ENCODE assay signal across 1 cellular context in the genomic region with DNA sequence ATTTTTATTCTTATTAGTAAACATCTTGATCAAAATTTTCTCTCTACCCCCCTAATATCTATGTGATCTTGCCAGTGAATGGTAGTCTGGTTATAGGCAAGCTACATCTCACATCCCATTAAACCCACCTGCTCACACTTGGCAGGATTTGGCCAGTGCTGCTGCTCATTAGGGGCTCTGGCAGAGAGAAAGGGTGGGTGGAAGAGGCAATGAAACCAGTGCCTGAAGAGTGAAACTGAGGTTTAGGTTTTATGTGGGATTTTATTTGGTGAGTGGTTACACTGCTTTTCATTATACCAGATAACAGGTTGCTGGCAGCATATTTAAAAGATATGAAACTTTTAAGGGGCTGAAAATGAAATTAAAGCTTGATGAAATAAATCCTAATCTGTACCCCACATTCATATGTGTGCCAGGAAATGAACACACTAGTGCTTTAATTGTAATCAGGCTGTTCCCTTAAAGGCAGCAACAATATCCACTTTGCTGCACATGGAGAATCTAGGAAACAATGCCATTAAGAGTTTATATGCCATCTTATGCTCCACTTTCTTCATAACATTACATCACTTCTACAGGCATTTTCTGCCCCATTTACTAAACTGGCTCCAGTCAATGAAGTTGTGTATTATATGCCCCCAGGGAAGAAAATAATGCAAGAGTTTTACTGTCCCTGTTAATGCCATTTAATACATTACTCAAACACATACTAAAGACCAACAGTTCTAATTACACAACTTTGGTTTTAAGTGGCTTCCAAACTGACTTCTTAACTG.
A peak's percentile ranks its signal among the peaks of the same experiment; 100 is the strongest.
TF ChIP-seq lines count a peak whose summit lies in the region.

No MANE protein-coding gene starts in this region.

TF ChIP-seq in HEK293, 187 proteins besides CTCF, POLR2A, EP300 and RAD21 (continued from another document):
- TF ChIP-seq, protein P1, sequence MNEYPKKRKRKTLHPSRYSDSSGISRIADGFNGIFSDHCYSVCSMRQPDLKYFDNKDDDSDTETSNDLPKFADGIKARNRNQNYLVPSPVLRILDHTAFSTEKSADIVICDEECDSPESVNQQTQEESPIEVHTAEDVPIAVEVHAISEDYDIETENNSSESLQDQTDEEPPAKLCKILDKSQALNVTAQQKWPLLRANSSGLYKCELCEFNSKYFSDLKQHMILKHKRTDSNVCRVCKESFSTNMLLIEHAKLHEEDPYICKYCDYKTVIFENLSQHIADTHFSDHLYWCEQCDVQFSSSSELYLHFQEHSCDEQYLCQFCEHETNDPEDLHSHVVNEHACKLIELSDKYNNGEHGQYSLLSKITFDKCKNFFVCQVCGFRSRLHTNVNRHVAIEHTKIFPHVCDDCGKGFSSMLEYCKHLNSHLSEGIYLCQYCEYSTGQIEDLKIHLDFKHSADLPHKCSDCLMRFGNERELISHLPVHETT (tag by site-specific recombination; IDR thresholded peaks at IDR 0.05), result peak; percentile 91
- TF ChIP-seq ZEB2 (tag by site-specific recombination; IDR thresholded peaks at IDR 0.05) (peak; percentile 98), ZNF558 (tag by site-specific recombination; IDR thresholded peaks at IDR 0.05) (peak; percentile 78; the same call in 1 of the 2 replicates), ZNF132 (tag by site-specific recombination; IDR thresholded peaks at IDR 0.05; ENCODE audit: borderline replicate concordance) (no peak), ZFP41 (tag by site-specific recombination; IDR thresholded peaks at IDR 0.05; ENCODE audit: borderline replicate concordance) (no peak), ZNF658 (tag by site-specific recombination; IDR thresholded peaks at IDR 0.05) (no peak), YY1 (tag by site-specific recombination; IDR thresholded peaks at IDR 0.05) (no peak), EGR2 (tag by site-specific recombination; IDR thresholded peaks at IDR 0.05; ENCODE audit: low read depth) (peak; percentile 72), ZNF664 (tag by site-specific recombination; IDR thresholded peaks at IDR 0.05) (peak; percentile 64; the same call in 1 of the 2 replicates), ZSCAN16 (tag by site-specific recombination; IDR thresholded peaks at IDR 0.05) (no peak), KLF8 (tag by site-specific recombination; IDR thresholded peaks at IDR 0.05) (peak; percentile 84), ZNF391 (tag by site-specific recombination; IDR thresholded peaks at IDR 0.05; ENCODE audit: borderline replicate concordance, low read depth) (peak; percentile 72; the same call in 1 of the 2 replicates), ZNF121 (tag by site-specific recombination; IDR thresholded peaks at IDR 0.05) (no peak; the same call in 1 of the 2 replicates), ZBTB8A (tag by site-specific recombination; IDR thresholded peaks at IDR 0.05) (peak; percentile 66; the same call in 1 of the 2 replicates), ZNF302 (tag by site-specific recombination; IDR thresholded peaks at IDR 0.05; ENCODE audit: low read depth) (no peak), GLI4 (tag by site-specific recombination; IDR thresholded peaks at IDR 0.05) (0 out of 2 replicates have a peak, but pooled peaks have one; percentile 29), MZF1 (tag by site-specific recombination; IDR thresholded peaks at IDR 0.05; ENCODE audit: borderline replicate concordance) (0 out of 2 replicates have a peak, but pooled peaks have one; percentile 38), ZNF521 (tag by site-specific recombination; IDR thresholded peaks at IDR 0.05) (no peak), ZNF830 (tag by site-specific recombination; IDR thresholded peaks at IDR 0.05; ENCODE audit: low read depth) (no peak), KLF10 (tag by site-specific recombination; IDR thresholded peaks at IDR 0.05) (peak; percentile 79), ZNF623 (tag by site-specific recombination; IDR thresholded peaks at IDR 0.05) (no peak), BCL11A (tag by site-specific recombination; IDR thresholded peaks at IDR 0.05; ENCODE audit: low read depth) (peak; percentile 97), ZNF624 (tag by site-specific recombination; IDR thresholded peaks at IDR 0.05) (no peak), WT1 (tag by site-specific recombination; IDR thresholded peaks at IDR 0.05) (peak; percentile 79), ZBTB48 (tag by site-specific recombination; IDR thresholded peaks at IDR 0.05) (no peak), ZNF585B (tag by site-specific recombination; IDR thresholded peaks at IDR 0.05) (no peak), ZNF24 (tag by site-specific recombination; IDR thresholded peaks at IDR 0.05) (peak; percentile 80), ZNF670 (tag by site-specific recombination; IDR thresholded peaks at IDR 0.05; ENCODE audit: low read depth) (no peak), ZBTB21 (tag by site-specific recombination; IDR thresholded peaks at IDR 0.05) (no peak), ZNF311 (tag by site-specific recombination; IDR thresholded peaks at IDR 0.05; ENCODE audit: borderline replicate concordance) (no peak), SP7 (tag by site-specific recombination; IDR thresholded peaks at IDR 0.05) (peak; percentile 81), ZNF211 (tag by site-specific recombination; IDR thresholded peaks at IDR 0.05; ENCODE audit: low read depth) (no peak), ZNF791 (tag by site-specific recombination; IDR thresholded peaks at IDR 0.05) (no peak), ZFHX2 (tag by site-specific recombination; conservative IDR thresholded peaks at IDR 0.05) (peak; percentile 82)
- TF ChIP-seq, protein P2, sequence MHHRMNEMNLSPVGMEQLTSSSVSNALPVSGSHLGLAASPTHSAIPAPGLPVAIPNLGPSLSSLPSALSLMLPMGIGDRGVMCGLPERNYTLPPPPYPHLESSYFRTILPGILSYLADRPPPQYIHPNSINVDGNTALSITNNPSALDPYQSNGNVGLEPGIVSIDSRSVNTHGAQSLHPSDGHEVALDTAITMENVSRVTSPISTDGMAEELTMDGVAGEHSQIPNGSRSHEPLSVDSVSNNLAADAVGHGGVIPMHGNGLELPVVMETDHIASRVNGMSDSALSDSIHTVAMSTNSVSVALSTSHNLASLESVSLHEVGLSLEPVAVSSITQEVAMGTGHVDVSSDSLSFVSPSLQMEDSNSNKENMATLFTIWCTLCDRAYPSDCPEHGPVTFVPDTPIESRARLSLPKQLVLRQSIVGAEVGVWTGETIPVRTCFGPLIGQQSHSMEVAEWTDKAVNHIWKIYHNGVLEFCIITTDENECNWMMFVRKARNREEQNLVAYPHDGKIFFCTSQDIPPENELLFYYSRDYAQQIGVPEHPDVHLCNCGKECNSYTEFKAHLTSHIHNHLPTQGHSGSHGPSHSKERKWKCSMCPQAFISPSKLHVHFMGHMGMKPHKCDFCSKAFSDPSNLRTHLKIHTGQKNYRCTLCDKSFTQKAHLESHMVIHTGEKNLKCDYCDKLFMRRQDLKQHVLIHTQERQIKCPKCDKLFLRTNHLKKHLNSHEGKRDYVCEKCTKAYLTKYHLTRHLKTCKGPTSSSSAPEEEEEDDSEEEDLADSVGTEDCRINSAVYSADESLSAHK (tag by site-specific recombination; IDR thresholded peaks at IDR 0.05), result peak; percentile 88
- TF ChIP-seq, protein P3, sequence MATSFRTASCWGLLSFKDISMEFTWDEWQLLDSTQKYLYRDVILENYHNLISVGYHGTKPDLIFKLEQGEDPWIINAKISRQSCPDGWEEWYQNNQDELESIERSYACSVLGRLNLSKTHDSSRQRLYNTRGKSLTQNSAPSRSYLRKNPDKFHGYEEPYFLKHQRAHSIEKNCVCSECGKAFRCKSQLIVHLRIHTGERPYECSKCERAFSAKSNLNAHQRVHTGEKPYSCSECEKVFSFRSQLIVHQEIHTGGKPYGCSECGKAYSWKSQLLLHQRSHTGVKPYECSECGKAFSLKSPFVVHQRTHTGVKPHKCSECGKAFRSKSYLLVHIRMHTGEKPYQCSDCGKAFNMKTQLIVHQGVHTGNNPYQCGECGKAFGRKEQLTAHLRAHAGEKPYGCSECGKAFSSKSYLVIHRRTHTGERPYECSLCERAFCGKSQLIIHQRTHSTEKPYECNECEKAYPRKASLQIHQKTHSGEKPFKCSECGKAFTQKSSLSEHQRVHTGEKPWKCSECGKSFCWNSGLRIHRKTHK (tag by site-specific recombination; IDR thresholded peaks at IDR 0.05), result no peak
- TF ChIP-seq, protein P4, sequence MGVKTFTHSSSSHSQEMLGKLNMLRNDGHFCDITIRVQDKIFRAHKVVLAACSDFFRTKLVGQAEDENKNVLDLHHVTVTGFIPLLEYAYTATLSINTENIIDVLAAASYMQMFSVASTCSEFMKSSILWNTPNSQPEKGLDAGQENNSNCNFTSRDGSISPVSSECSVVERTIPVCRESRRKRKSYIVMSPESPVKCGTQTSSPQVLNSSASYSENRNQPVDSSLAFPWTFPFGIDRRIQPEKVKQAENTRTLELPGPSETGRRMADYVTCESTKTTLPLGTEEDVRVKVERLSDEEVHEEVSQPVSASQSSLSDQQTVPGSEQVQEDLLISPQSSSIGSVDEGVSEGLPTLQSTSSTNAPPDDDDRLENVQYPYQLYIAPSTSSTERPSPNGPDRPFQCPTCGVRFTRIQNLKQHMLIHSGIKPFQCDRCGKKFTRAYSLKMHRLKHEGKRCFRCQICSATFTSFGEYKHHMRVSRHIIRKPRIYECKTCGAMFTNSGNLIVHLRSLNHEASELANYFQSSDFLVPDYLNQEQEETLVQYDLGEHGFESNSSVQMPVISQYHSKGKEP (tag by site-specific recombination; IDR thresholded peaks at IDR 0.05), result peak; percentile 99
- TF ChIP-seq, protein P5, sequence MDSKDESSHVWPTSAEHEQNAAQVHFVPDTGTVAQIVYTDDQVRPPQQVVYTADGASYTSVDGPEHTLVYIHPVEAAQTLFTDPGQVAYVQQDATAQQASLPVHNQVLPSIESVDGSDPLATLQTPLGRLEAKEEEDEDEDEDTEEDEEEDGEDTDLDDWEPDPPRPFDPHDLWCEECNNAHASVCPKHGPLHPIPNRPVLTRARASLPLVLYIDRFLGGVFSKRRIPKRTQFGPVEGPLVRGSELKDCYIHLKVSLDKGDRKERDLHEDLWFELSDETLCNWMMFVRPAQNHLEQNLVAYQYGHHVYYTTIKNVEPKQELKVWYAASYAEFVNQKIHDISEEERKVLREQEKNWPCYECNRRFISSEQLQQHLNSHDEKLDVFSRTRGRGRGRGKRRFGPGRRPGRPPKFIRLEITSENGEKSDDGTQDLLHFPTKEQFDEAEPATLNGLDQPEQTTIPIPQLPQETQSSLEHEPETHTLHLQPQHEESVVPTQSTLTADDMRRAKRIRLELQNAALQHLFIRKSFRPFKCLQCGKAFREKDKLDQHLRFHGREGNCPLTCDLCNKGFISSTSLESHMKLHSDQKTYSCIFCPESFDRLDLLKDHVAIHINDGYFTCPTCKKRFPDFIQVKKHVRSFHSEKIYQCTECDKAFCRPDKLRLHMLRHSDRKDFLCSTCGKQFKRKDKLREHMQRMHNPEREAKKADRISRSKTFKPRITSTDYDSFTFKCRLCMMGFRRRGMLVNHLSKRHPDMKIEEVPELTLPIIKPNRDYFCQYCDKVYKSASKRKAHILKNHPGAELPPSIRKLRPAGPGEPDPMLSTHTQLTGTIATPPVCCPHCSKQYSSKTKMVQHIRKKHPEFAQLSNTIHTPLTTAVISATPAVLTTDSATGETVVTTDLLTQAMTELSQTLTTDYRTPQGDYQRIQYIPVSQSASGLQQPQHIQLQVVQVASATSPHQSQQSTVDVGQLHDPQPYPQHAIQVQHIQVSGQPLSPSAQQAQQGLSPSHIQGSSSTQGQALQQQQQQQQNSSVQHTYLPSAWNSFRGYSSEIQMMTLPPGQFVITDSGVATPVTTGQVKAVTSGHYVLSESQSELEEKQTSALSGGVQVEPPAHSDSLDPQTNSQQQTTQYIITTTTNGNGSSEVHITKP (tag by site-specific recombination; IDR thresholded peaks at IDR 0.05), result 0 out of 2 replicates have a peak, but pooled peaks have one; percentile 49
- TF ChIP-seq, protein P6, sequence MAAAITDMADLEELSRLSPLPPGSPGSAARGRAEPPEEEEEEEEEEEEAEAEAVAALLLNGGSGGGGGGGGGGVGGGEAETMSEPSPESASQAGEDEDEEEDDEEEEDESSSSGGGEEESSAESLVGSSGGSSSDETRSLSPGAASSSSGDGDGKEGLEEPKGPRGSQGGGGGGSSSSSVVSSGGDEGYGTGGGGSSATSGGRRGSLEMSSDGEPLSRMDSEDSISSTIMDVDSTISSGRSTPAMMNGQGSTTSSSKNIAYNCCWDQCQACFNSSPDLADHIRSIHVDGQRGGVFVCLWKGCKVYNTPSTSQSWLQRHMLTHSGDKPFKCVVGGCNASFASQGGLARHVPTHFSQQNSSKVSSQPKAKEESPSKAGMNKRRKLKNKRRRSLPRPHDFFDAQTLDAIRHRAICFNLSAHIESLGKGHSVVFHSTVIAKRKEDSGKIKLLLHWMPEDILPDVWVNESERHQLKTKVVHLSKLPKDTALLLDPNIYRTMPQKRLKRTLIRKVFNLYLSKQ (tag by site-specific recombination; IDR thresholded peaks at IDR 0.05; ENCODE audit: borderline replicate concordance), result no peak
